Comparison of ENCODE assay signal across 8 cellular contexts in the genomic region with DNA sequence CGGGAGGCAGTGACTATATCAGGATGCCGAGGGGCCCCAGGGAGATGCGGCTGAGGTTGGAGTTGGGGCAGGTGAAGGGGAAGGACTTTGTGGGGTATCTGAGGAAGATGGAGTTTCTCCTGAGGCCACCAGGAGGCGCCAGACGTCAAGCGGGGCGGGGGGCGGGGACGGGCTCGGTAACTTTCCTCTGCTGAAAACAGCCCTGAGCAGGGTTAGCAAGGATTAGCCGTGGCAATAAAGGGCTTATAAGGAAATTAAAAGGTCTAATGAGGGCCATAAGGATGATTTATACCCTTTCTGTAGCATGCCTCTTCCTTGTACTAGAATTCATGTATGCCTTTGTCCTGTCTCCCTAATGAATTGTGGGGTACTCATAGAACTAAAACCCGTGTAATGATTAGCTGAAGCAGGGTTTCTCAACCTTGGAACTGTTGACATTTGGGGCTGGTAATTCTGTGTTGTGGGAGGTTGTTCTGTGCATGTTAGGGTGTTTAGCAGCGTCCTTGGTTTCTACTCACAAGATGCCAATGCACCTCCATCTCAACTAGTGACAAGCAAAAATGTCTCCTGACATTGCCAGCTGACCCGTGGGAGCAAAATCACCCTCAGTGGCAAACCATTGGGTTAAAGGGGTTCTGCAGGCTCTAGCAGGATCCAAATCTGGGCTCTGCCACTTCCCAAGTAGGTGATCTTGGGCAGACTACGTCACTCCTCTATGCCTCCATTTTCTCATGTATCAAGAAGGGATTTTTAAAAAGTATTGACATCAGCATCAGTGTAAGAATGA.
DNase-seq lines count a peak whose midpoint lies in the region; ATAC-seq, FAIRE-seq and TF ChIP-seq lines count a peak whose summit lies in the region.

No MANE protein-coding gene starts in this region.

- no peak overlapping the region for H3K56ac ChIP-seq in H1 (replicated peaks; ENCODE audit: insufficient read length, low read depth, low read length)

- no peaks in the 10 kb centered on the region for H3K36me3 ChIP-seq in H1 (ENCODE audit: control insufficient read depth in 2 of 4, insufficient read depth in 4 of 4, low read length in 3 of 4)
- no peaks in the 10 kb centered on the region for H3K36me3 ChIP-seq in thoracic aorta

- peak overlapping the region; percentile 98 for H2AFZ ChIP-seq in H1 (ENCODE audit: low read length)

- no peak for TF ChIP-seq POLR2A in GM12892 (IDR thresholded peaks at IDR 0.05; ENCODE audit: low read depth, low read length)
- no peak for TF ChIP-seq POLR2A in H1 (IDR thresholded peaks at IDR 0.05; ENCODE audit: control extremely low read depth in 1 of 2, low read depth in 2 of 2, low read length in 2 of 2)

- H3K4me3 ChIP-seq in H1 (ENCODE audit: extremely low read depth in 1 of 4, insufficient read depth in 2 of 4, low read depth in 3 of 4, low read length in 4 of 4) (peak overlapping the region in 1 of 4 experiments; percentile 23; a peak in 1 of 8 replicates), thoracic aorta (no peak overlapping the region)

- no peak overlapping the region for H3K4me3 Mint-ChIP-seq in activated CD4-positive, alpha-beta memory T cell treated with anti-CD3 and anti-CD28 coated beads, Interleukin-2, amount 10 ng/mL, durations not matched to agents 7 days and 5 days
- peak overlapping the region in 2 of 3 experiments; percentile 19 to 36 for H3K4me3 Mint-ChIP-seq in nephron

- POLR2A ChIA-PET in activated CD4-positive, alpha-beta memory T cell treated with anti-CD3 and anti-CD28 coated beads, Interleukin-2, amount 10 ng/mL, durations not matched to agents 7 days and 5 days (lab: Charles Lee), result no interaction called here
- POLR2A ChIA-PET in H1 (lab: Charles Lee; ENCODE audit: partially characterized antibody), result interaction anchor here (0.7 kb wide), 1 partner anchor 247 kb away, joined by 3 read pairs; no protein-coding TSS in a partner anchor

- H3K9me3 ChIP-seq in H1 (ENCODE audit: insufficient read depth in 2 of 2, low read depth in 1 of 2, low read length in 1 of 2), result no peaks in the 10 kb centered on the region
- H3K9me3 ChIP-seq in thoracic aorta, result no peaks in the 10 kb centered on the region

- H4K20me1 ChIP-seq in H1 (replicated peaks in 1 of 2; ENCODE audit: control insufficient read depth in 1 of 2, insufficient read depth in 2 of 2, low read length in 2 of 2), result no peaks in the 10 kb centered on the region

- peak; percentile 86 for FAIRE-seq in GM12892 (lab: Jason Lieb, UNC)
- FAIRE-seq in H1 (lab: Jason Lieb, UNC), result no peak

- no peak overlapping the region for H4K5ac ChIP-seq in H1 (ENCODE audit: insufficient read length, low read depth, low read length)

- peaks cover 0 to 8% (median 0%) of the 10 kb centered on the region in 4 experiments; a peak in 2 of 7 replicates for H3K4me1 ChIP-seq in H1 (replicated peaks in 1 of 4; ENCODE audit: control insufficient read depth in 3 of 4, insufficient read depth in 4 of 4, low read length in 3 of 4)
- no peaks in the 10 kb centered on the region for H3K4me1 ChIP-seq in thoracic aorta (ENCODE audit: control insufficient read depth in 1 of 2, low read depth in 2 of 2)

- no peak overlapping the region for H3K27ac Mint-ChIP-seq in activated CD4-positive, alpha-beta memory T cell treated with anti-CD3 and anti-CD28 coated beads, Interleukin-2, amount 10 ng/mL, durations not matched to agents 7 days and 5 days
- H3K27ac Mint-ChIP-seq in nephron, result peak overlapping the region in 1 of 3 experiments; percentile 48

- H3K23ac ChIP-seq in H1 (ENCODE audit: insufficient read length), result no peak overlapping the region

- TF ChIP-seq CTCF in H1 (IDR thresholded peaks at IDR 0.05; ENCODE audit: control extremely low read depth in 1 of 3, insufficient read depth in 1 of 3, low read depth in 1 of 3, low read length in 3 of 3), result peak; percentile 72 to 75 (median 73)
- peak; percentile 46 to 70 (median 57) for TF ChIP-seq CTCF in nephron (IDR thresholded peaks at IDR 0.05; ENCODE audit: unreplicated experiment in 3 of 3)
- peak; percentile 80 for TF ChIP-seq CTCF in thoracic aorta (IDR thresholded peaks at IDR 0.05)

- H4K91ac ChIP-seq in H1 (replicated peaks; ENCODE audit: insufficient read length, low read length), result no peak overlapping the region

- H3K27me3 Mint-ChIP-seq in activated CD4-positive, alpha-beta memory T cell treated with anti-CD3 and anti-CD28 coated beads, Interleukin-2, amount 10 ng/mL, durations not matched to agents 7 days and 5 days, result peaks cover 8% of the 10 kb centered on the region
- H3K27me3 Mint-ChIP-seq in nephron (ENCODE audit: low read depth), result peaks cover 41% of the 10 kb centered on the region

- H3K9ac ChIP-seq in H1 (replicated peaks in 1 of 4; ENCODE audit: extremely low read depth in 1 of 4, low read depth in 3 of 4, low read length in 3 of 4), result no peak overlapping the region

- H3K27me3 ChIP-seq in H1 (replicated peaks in 1 of 4; ENCODE audit: control insufficient read depth in 3 of 4, extremely low read depth in 1 of 4, insufficient read depth in 3 of 4, low read length in 3 of 4) (0 out of 7 replicates have a peak, but pooled peaks cover 0 to 2% (median 0%) of the 10 kb centered on the region in 4 experiments), thoracic aorta (replicated peaks; ENCODE audit: insufficient read depth) (no peaks in the 10 kb centered on the region)

- peak; percentile 69 to 78 for TF ChIP-seq RAD21 in H1 (IDR thresholded peaks at IDR 0.05 in 1 of 2, conservative IDR thresholded peaks at IDR 0.05 in 1 of 2; ENCODE audit: low read depth in 2 of 2, low read length in 2 of 2)

- 42% methylated on average over 7 of the region's 15 CpGs; no CpG with 5 or more reads in 1 of the 2 experiments for WGBS in H1 (ENCODE audit: extremely low coverage in 1 of 2, insufficient coverage in 1 of 2, insufficient read length in 1 of 2, insufficient replicate concordance in 2 of 2, low coverage in 1 of 2, low lambda C conversion rate in 2 of 2, missing lambda C conversion rate in 1 of 2), 2 experiments

- H4K8ac ChIP-seq in H1 (ENCODE audit: extremely low read depth, insufficient read depth, low read length), result no peak overlapping the region

- no peak for TF ChIP-seq EP300 in H1 (IDR thresholded peaks at IDR 0.05; ENCODE audit: borderline replicate concordance in 1 of 2, low read depth in 2 of 2, low read length in 2 of 2)

- ATAC-seq in thoracic aorta (ENCODE audit: insufficient number of reproducible peaks, low FRiP score, low read depth) (peak; percentile 28), HG02884 (IDR thresholded peaks at IDR 0.05; ENCODE audit: unreplicated experiment) (no peak)

- H3K18ac ChIP-seq in H1 (ENCODE audit: extremely low read depth, low read length), result no peak overlapping the region

- H3K9me3 Mint-ChIP-seq in activated CD4-positive, alpha-beta memory T cell treated with anti-CD3 and anti-CD28 coated beads, Interleukin-2, amount 10 ng/mL, durations not matched to agents 7 days and 5 days, result no peaks in the 10 kb centered on the region
- H3K9me3 Mint-ChIP-seq in nephron, result no peaks in the 10 kb centered on the region

- H3K79me1 ChIP-seq in H1 (ENCODE audit: low read depth, low read length), result no peaks in the 10 kb centered on the region

- no peak overlapping the region for H3K4ac ChIP-seq in H1 (replicated peaks; ENCODE audit: insufficient read length, low read depth, low read length)

- H2BK15ac ChIP-seq in H1 (ENCODE audit: low read length), result no peak overlapping the region

- no peaks in the 10 kb centered on the region for H3K23me2 ChIP-seq in H1 (ENCODE audit: low read depth, low read length)

- no peaks in the 10 kb centered on the region for H3K36me3 Mint-ChIP-seq in activated CD4-positive, alpha-beta memory T cell treated with anti-CD3 and anti-CD28 coated beads, Interleukin-2, amount 10 ng/mL, durations not matched to agents 7 days and 5 days (ENCODE audit: low read depth)
- no peaks in the 10 kb centered on the region for H3K36me3 Mint-ChIP-seq in nephron (ENCODE audit: low read depth)

- H3K4me1 Mint-ChIP-seq in activated CD4-positive, alpha-beta memory T cell treated with anti-CD3 and anti-CD28 coated beads, Interleukin-2, amount 10 ng/mL, durations not matched to agents 7 days and 5 days, result peaks cover 3% of the 10 kb centered on the region
- peaks cover 13% of the 10 kb centered on the region for H3K4me1 Mint-ChIP-seq in nephron

- H3K14ac ChIP-seq in H1 (ENCODE audit: insufficient read length), result no peak overlapping the region

- peak overlapping the region in 1 of 2 experiments; percentile 56; a peak in 2 of 4 replicates for H3K4me2 ChIP-seq in H1 (ENCODE audit: insufficient read depth in 1 of 2, low read depth in 2 of 2, low read length in 2 of 2)

- no peaks in the 10 kb centered on the region for H3K79me2 ChIP-seq in H1 (ENCODE audit: control insufficient read depth in 1 of 2, insufficient read depth in 2 of 2, low read length in 2 of 2)

- CTCF ChIA-PET in activated CD4-positive, alpha-beta memory T cell treated with anti-CD3 and anti-CD28 coated beads, Interleukin-2, amount 10 ng/mL, durations not matched to agents 7 days and 5 days (lab: Charles Lee), result interaction anchor here (0.6 to 3.3 kb wide), 12 partner anchors 10 to 269 kb away, joined by 3 to 28 read pairs (median 4); no protein-coding TSS in a partner anchor
- CTCF ChIA-PET in H1 (lab: Charles Lee; ENCODE audit: partially characterized antibody), result interaction anchor here (0.6 to 2.6 kb wide), 41 partner anchors 9 to 999 kb away, joined by 3 to 14 read pairs (median 3); a partner anchor contains a TSS

- H2BK20ac ChIP-seq in H1 (ENCODE audit: low read length), result no peak overlapping the region

- H2BK120ac ChIP-seq in H1 (replicated peaks; ENCODE audit: low read depth, low read length), result no peak overlapping the region

- DNase-seq in 8988T (peak; percentile 51), GM12892 (ENCODE audit: insufficient read length) (peak; percentile 61), NCI-H1092 (lab: John Stamatoyannopoulos, UW) (peak; percentile 4), H1 (ENCODE audit: low read depth in 1 of 2, low spot score in 2 of 2) (peak; percentile 9 to 64), thoracic aorta (ENCODE audit: low spot score) (no peak)
- DNase-seq in activated CD4-positive, alpha-beta memory T cell treated with anti-CD3 and anti-CD28 coated beads, Interleukin-2, amount 10 ng/mL, durations not matched to agents 7 days and 5 days, result peak; percentile 43

- no peak overlapping the region for H2BK5ac ChIP-seq in H1 (ENCODE audit: low read depth, low read length)

- H3K27ac ChIP-seq in H1 (ENCODE audit: low read depth, low read length), result no peak overlapping the region
- no peak overlapping the region for H3K27ac ChIP-seq in thoracic aorta

- 0 out of 2 replicates have a peak overlapping the region, but pooled peaks have one; percentile 9 for H2BK12ac ChIP-seq in H1 (ENCODE audit: low read depth, low read length)

- H2AK5ac ChIP-seq in H1 (ENCODE audit: low read depth, low read length), result no peak overlapping the region

TF ChIP-seq in H1, 55 proteins besides CTCF, POLR2A, EP300 and RAD21:
- TF ChIP-seq CREB1 (IDR thresholded peaks at IDR 0.05), result peak; percentile 23; the same call in 1 of the 2 replicates
- no peak for TF ChIP-seq SP4 (IDR thresholded peaks at IDR 0.05; ENCODE audit: low read length)
- 0 out of 2 replicates have a peak, but pooled peaks have one; percentile 32 for TF ChIP-seq SP1 (IDR thresholded peaks at IDR 0.05; ENCODE audit: low read depth, low read length)
